ENCODE assay signal across 8 cellular contexts in genomic region chr12:131928765-131929529, GRCh38. TPM values are rescaled to one million over a fixed set of nuclear protein-coding genes. Genes with fewer than 3 reads are reported as not detected.
DNase-seq lines count a peak whose midpoint lies in the region; ATAC-seq and TF ChIP-seq lines count a peak whose summit lies in the region.

Gene PUS1, plus strand, starts transcription at chr12:131929276. Its CDS starts 447 bp downstream, at chr12:131929723.

- DNase-seq in A673 (ENCODE audit: low spot score) (peak; percentile 97), NCI-H2196 treated with DMSO at 0.1 percent for 48 hours (lab: John Stamatoyannopoulos, UW; ENCODE audit: unreplicated experiment) (peak; percentile 78), T47D (ENCODE audit: low read depth in 1 of 2, low spot score in 1 of 2) (peak; percentile 98)

- H3K4me3 ChIP-seq in A673 (ENCODE audit: low read depth, low read length, poor library complexity, severe bottlenecking) (peak within 1 kb of the TSS; percentile 95), iPS-20b (ENCODE audit: low read length) (peak within 1 kb of the TSS; percentile 78), skin epidermis (peak within 1 kb of the TSS; percentile 50 to 97 (median 90))

- CTCF ChIA-PET in A673 (lab: Charles Lee): no interaction called here

- BruUV-seq in A673 (replicated peaks; lab: Mats Ljungman, UMichigan): no TSS peak

- H3K9me3 ChIP-seq in A673 (ENCODE audit: low read depth, low read length, poor library complexity, severe bottlenecking) (no peaks in the 10 kb centered on the region), iPS-20b (ENCODE audit: insufficient read depth, low read depth, low read length) (no peaks in the 10 kb centered on the region)

- H3K27me3 ChIP-seq in A673 (replicated peaks; ENCODE audit: insufficient read depth, low read depth, low read length, poor library complexity): no peaks in the 10 kb centered on the region
- peaks cover 5% of the 10 kb centered on the region for H3K27me3 ChIP-seq in iPS-20b (ENCODE audit: insufficient read depth, low read length)

- H3K4me1 ChIP-seq in A673 (ENCODE audit: insufficient read depth, low read length, poor library complexity, severe bottlenecking) (peaks cover 9% of the 10 kb centered on the region), iPS-20b (ENCODE audit: insufficient read depth, low read length) (peaks cover 3% of the 10 kb centered on the region; the same call in 1 of the 2 replicates)

- intact Hi-C loops in A673 (cut with micrococcal nuclease; ENCODE audit: unreplicated experiment): no loop called here

- H3K9ac ChIP-seq in iPS-20b (ENCODE audit: low read depth, low read length): peak within 1 kb of the TSS; percentile 89

- in situ Hi-C loops in T47D (cut with HindIII; ENCODE audit: low pct_unique_long_range_greater_than_20kb, low sequenced_read_pairs): no loop called here

- H3K36me3 ChIP-seq in A673 (ENCODE audit: insufficient read depth, low read length, poor library complexity, severe bottlenecking): peaks cover 26% of the 10 kb centered on the region
- H3K36me3 ChIP-seq in iPS-20b (ENCODE audit: insufficient read depth, low read depth, low read length): peaks cover 36% of the 10 kb centered on the region

- ATAC-seq in GM18868 (IDR thresholded peaks at IDR 0.05; ENCODE audit: unreplicated experiment): peak; percentile 69
- ATAC-seq in HG03103 (IDR thresholded peaks at IDR 0.05; ENCODE audit: low read depth, unreplicated experiment): peak; percentile 57

- TF ChIP-seq CTCF in A673 (conservative IDR thresholded peaks at IDR 0.05; ENCODE audit: low read depth, low read length) (no peak), VCaP (conservative IDR thresholded peaks at IDR 0.05) (no peak)

- POLR2A ChIA-PET in A673 (lab: Charles Lee; ENCODE audit: low non-redundant PET): no interaction called here

- peak within 1 kb of the TSS; percentile 97 for H3K27ac ChIP-seq in A673 (ENCODE audit: low read depth, low read length, poor library complexity, severe bottlenecking)
- H3K27ac ChIP-seq in VCaP: peak within 1 kb of the TSS; percentile 80
- peak within 1 kb of the TSS; percentile 84 for H3K27ac ChIP-seq in iPS-20b (ENCODE audit: low read length)
- H3K27ac ChIP-seq in skin epidermis: peak within 1 kb of the TSS; percentile 31 to 95 (median 88)

RNA-seq across cellular contexts. Expression of gene PUS1, which starts in this region (rescaled TPM):
- total RNA-seq in A673 (2021): 83.3 and 103 TPM in 2 replicates

Comparison
In these comparisons a context has a peak if more than half of its experiments do, and no peak if none do; other contexts are left out.
1. Peak in every context shown above with its lines: DNase-seq, ATAC-seq, H3K4me3 ChIP-seq and H3K27ac ChIP-seq.